In genomic region chr6:106156863-106157262, GRCh38 we compare ENCODE assay signal across 31 cellular contexts.
DNase-seq lines count a peak whose midpoint lies in the region; ATAC-seq, FAIRE-seq and TF ChIP-seq lines count a peak whose summit lies in the region.
"Had no signal": no experiment of that assay in that cellular context is flagged by ENCODE, and none has a peak within 500 bp of the region (broad histone marks: within the 10 kb centered on the region; RNA-seq: fewer than 3 reads in every experiment).

No MANE protein-coding gene starts in this region.

- H3K27me3 ChIP-seq in GM23338 (ENCODE audit: insufficient read depth) (no peaks in the 10 kb centered on the region), GM12878 (replicated peaks in 1 of 2; ENCODE audit: control insufficient read depth in 2 of 2, insufficient read depth in 2 of 2, low read length in 1 of 2) (no peaks in the 10 kb centered on the region)
- H3K27me3 ChIP-seq: adrenal gland, MG63, neutrophil, sigmoid colon had no signal

- SMC1A ChIA-PET in GM12878 (lab: Charles Lee; ENCODE audit: uncharacterized antibody, unreplicated experiment): interaction anchor here (0.6 to 18.2 kb wide), 6 partner anchors 8 to 914 kb away, joined by 3 to 217 read pairs (median 10); no protein-coding TSS in a partner anchor

- intact Hi-C loops in GM12878 (cut with micrococcal nuclease; ENCODE audit: unreplicated experiment): no loop called here

- no peak for TF ChIP-seq EP300 in GM12878 (IDR thresholded peaks at IDR 0.05; ENCODE audit: borderline replicate concordance in 1 of 2, control insufficient read depth in 1 of 2, low read depth in 2 of 2, low read length in 2 of 2)

- 0 out of 2 replicates have a peak, but pooled peaks cover 4% of the 10 kb centered on the region for H3K9me2 ChIP-seq in GM23338 (ENCODE audit: insufficient read depth)

- CTCF ChIA-PET in GM12878 (lab: Yijun Ruan, JAX): interaction anchor here (0.8 to 1.3 kb wide), 5 partner anchors 10 to 178 kb away, joined by 3 to 6 read pairs (median 3); no protein-coding TSS in a partner anchor

- H3K4me1 ChIP-seq in GM23338 (ENCODE audit: insufficient read depth): peaks cover 16% of the 10 kb centered on the region
- H3K4me1 ChIP-seq in GM12878 (ENCODE audit: control insufficient read depth, insufficient read depth, low read length): peaks cover 5% of the 10 kb centered on the region
- H3K4me1 ChIP-seq: adrenal gland had no signal

- H3K4me3 ChIP-seq in GM23338: no peak overlapping the region
- H3K4me3 ChIP-seq in GM12878: no peak overlapping the region
- H3K4me3 ChIP-seq: adrenal gland, MG63, PC-9, sigmoid colon had no signal

- H4K20me1 ChIP-seq in GM23338 (replicated peaks; ENCODE audit: insufficient read depth) (no peaks in the 10 kb centered on the region), GM12878 (ENCODE audit: control insufficient read depth, insufficient read depth) (no peaks in the 10 kb centered on the region)

- H3K27ac Mint-ChIP-seq in GM23338: no peak overlapping the region
- H3K27ac Mint-ChIP-seq: activated CD4-positive, alpha-beta memory T cell treated with anti-CD3 and anti-CD28 coated beads for 36 hours; T-helper 17 cell had no signal

- no peak overlapping the region for H3K9ac ChIP-seq in GM12878 (ENCODE audit: control insufficient read depth, insufficient read depth, low read length)

- TF ChIP-seq RAD21 in GM12878 (IDR thresholded peaks at IDR 0.05; ENCODE audit: insufficient read depth, low read depth, low read length): no peak

- H3K27me3 Mint-ChIP-seq in GM23338 (ENCODE audit: insufficient read depth, low read depth, poor library complexity): peaks cover 4% of the 10 kb centered on the region
- H3K27me3 Mint-ChIP-seq: activated CD4-positive, alpha-beta memory T cell treated with anti-CD3 and anti-CD28 coated beads for 36 hours; central memory CD8-positive, alpha-beta T cell had no signal

- no peaks in the 10 kb centered on the region; the same call in 2 of the 3 replicates for H3K9me3 ChIP-seq in GM12878 (replicated peaks; ENCODE audit: control insufficient read depth, insufficient read depth, low read length)
- H3K9me3 ChIP-seq: adrenal gland, MG63, neutrophil, sigmoid colon had no signal

- BruUV-seq in GM12878 (replicated peaks; lab: Mats Ljungman, UMichigan): no TSS peak

- H2AFZ ChIP-seq in GM23338: peak overlapping the region; percentile 14; the same call in 1 of the 2 replicates
- no peak overlapping the region for H2AFZ ChIP-seq in GM12878 (ENCODE audit: control insufficient read depth, low read depth, low read length)
- H2AFZ ChIP-seq: PC-9 had no signal

- ATAC-seq in GM23338 (no peak), GM12878 (peak; percentile 30), HG02884 (IDR thresholded peaks at IDR 0.05; ENCODE audit: unreplicated experiment) (no peak)
- ATAC-seq: left cardiac atrium, Right ventricle myocardium inferior, T-helper 17 cell had no signal

- no peak for DNase-seq in GM23338 (ENCODE audit: low spot score)
- DNase-seq in GM12878 (ENCODE audit: low read depth, low spot score): no peak
- peak; percentile 22 for DNase-seq in kidney tubule cell (ENCODE audit: low spot score)
- peak; percentile 54 for DNase-seq in renal cortical epithelial cell (ENCODE audit: low read depth)
- DNase-seq in GDM1 (lab: John Stamatoyannopoulos, UW): no peak
- DNase-seq in NCI-H82 (lab: John Stamatoyannopoulos, UW): no peak
- no peak for DNase-seq in activated CD4-positive, CD25-positive, alpha-beta regulatory T cell (lab: John Stamatoyannopoulos, UW)
- DNase-seq: activated CD4-positive, alpha-beta memory T cell treated with anti-CD3 and anti-CD28 coated beads for 36 hours; activated CD4-positive, alpha-beta T cell treated with anti-CD3 and anti-CD28 coated beads for 1 hour; activated naive CD4-positive, alpha-beta T cell; adrenal gland; DMS153; hippocampal formation; KG1; left cardiac atrium; mesenchymal stem cell; MG63; NCI-H1417; NCI-H2029 treated with DMSO at 0.1 percent for 48 hours; NCI-H524 treated with DMSO at 0.1 percent for 48 hours; PC-9; sigmoid colon; stimulated activated CD4-positive, alpha-beta T cell treated with anti-CD3 and anti-CD28 coated beads, Interleukin-4, amount 100 ng/mL, for 24 hours; T-helper 17 cell; trophoblast cell had no signal

- H3K4me2 ChIP-seq in GM23338 (no peak overlapping the region), GM12878 (ENCODE audit: control insufficient read depth, insufficient read depth) (no peak overlapping the region)
- H3K4me2 ChIP-seq: PC-9 had no signal

- TF ChIP-seq CTCF in GM23338 (conservative IDR thresholded peaks at IDR 0.05; ENCODE audit: low read depth in 2 of 2) (no peak), GM12878 (IDR thresholded peaks at IDR 0.05 in 2 of 3, conservative IDR thresholded peaks at IDR 0.05 in 1 of 3; ENCODE audit: control insufficient read depth in 2 of 3, extremely low read depth in 1 of 3, insufficient read depth in 1 of 3, low read depth in 3 of 3, low read length in 3 of 3) (no peak)

- POLR2A ChIA-PET in GM12878 (lab: Charles Lee): interaction anchor here (1.1 to 1.3 kb wide), 2 partner anchors 11 to 40 kb away, joined by 3 read pairs; no protein-coding TSS in a partner anchor

- H3K4me1 Mint-ChIP-seq in GM23338: peaks cover 12% of the 10 kb centered on the region

- no peak overlapping the region for H3K4me3 Mint-ChIP-seq in GM23338
- H3K4me3 Mint-ChIP-seq: activated CD4-positive, alpha-beta memory T cell treated with anti-CD3 and anti-CD28 coated beads for 36 hours; central memory CD8-positive, alpha-beta T cell; T-helper 17 cell had no signal

- RAD21 ChIA-PET in GM12878 (lab: Charles Lee; ENCODE audit: unreplicated experiment): interaction anchor here (1.3 to 1.9 kb wide), 3 partner anchors 9 to 25 kb away, joined by 4 to 6 read pairs (median 4); no protein-coding TSS in a partner anchor

- no peak for TF ChIP-seq POLR2A in GM12878 (IDR thresholded peaks at IDR 0.05; ENCODE audit: low read depth, low read length)

- H3K36me3 ChIP-seq in GM23338 (ENCODE audit: insufficient read depth) (no peaks in the 10 kb centered on the region), GM12878 (ENCODE audit: control insufficient read depth in 2 of 2, insufficient read depth in 2 of 2, low read length in 1 of 2) (no peaks in the 10 kb centered on the region)
- H3K36me3 ChIP-seq: adrenal gland, MG63, neutrophil, sigmoid colon had no signal

- no peak for FAIRE-seq in GM12878 (lab: Jason Lieb, UNC)
- FAIRE-seq: H54, HTR-8/SVneo had no signal

- H3K79me2 ChIP-seq in GM23338 (replicated peaks; ENCODE audit: insufficient read depth) (no peaks in the 10 kb centered on the region), GM12878 (ENCODE audit: control insufficient read depth, insufficient read depth, low read length) (no peaks in the 10 kb centered on the region)

- H3F3A ChIP-seq in GM23338 (replicated peaks; ENCODE audit: low read depth): no peaks in the 10 kb centered on the region

- no peaks in the 10 kb centered on the region for H3K9me3 Mint-ChIP-seq in GM23338
- H3K9me3 Mint-ChIP-seq: activated CD4-positive, alpha-beta memory T cell treated with anti-CD3 and anti-CD28 coated beads for 36 hours; central memory CD8-positive, alpha-beta T cell had no signal

- in situ Hi-C loops in GM12878 (cut with MboI): no loop called here

- no peaks in the 10 kb centered on the region for H3K36me3 Mint-ChIP-seq in GM23338 (ENCODE audit: low read depth)
- H3K36me3 Mint-ChIP-seq: activated CD4-positive, alpha-beta memory T cell treated with anti-CD3 and anti-CD28 coated beads for 36 hours had no signal

- WGBS in GM12878 (ENCODE audit: insufficient coverage, insufficient replicate concordance, low lambda C conversion rate, missing lambda C conversion rate): 87% methylated on average over 3 of the region's 3 CpGs

- H3K27ac ChIP-seq in GM23338 (ENCODE audit: low read depth) (no peak overlapping the region), GM12878 (ENCODE audit: control insufficient read depth, insufficient read depth) (no peak overlapping the region)
- H3K27ac ChIP-seq: adrenal gland, neutrophil, PC-9, sigmoid colon had no signal

TF ChIP-seq in GM23338, 12 proteins besides CTCF, POLR2A, EP300 and RAD21 (continues in another document):
- no peak for TF ChIP-seq EZH2phosphoT487 (IDR thresholded peaks at IDR 0.05; ENCODE audit: unreplicated experiment)
- no peak for TF ChIP-seq EZH2 (IDR thresholded peaks at IDR 0.05; ENCODE audit: low read depth, unreplicated experiment)
- no peak for TF ChIP-seq ZNF114 (CRISPR knock-in tag; IDR thresholded peaks at IDR 0.05)
- no peak for TF ChIP-seq ZNF331 (CRISPR knock-in tag; IDR thresholded peaks at IDR 0.05; ENCODE audit: low read depth)
- TF ChIP-seq ETS1 (IDR thresholded peaks at IDR 0.05): no peak

TF ChIP-seq in GM12878, 131 proteins besides CTCF, POLR2A, EP300 and RAD21:
- TF ChIP-seq SMAD1 (IDR thresholded peaks at IDR 0.05; ENCODE audit: low read depth, partially characterized antibody) (no peak), ASH2L (IDR thresholded peaks at IDR 0.05; ENCODE audit: borderline replicate concordance, low read depth) (no peak), KAT2A (conservative IDR thresholded peaks at IDR 0.05; ENCODE audit: control insufficient read depth, low read depth, low read length) (no peak), WRNIP1 (IDR thresholded peaks at IDR 0.05; ENCODE audit: borderline replicate concordance, low read depth, low read length) (no peak), RUNX3 (IDR thresholded peaks at IDR 0.05; ENCODE audit: low read length) (no peak), ZNF217 (IDR thresholded peaks at IDR 0.05) (no peak), MTA3 (IDR thresholded peaks at IDR 0.05; ENCODE audit: borderline replicate concordance, low read length) (no peak), KLF5 (IDR thresholded peaks at IDR 0.05; ENCODE audit: partially characterized antibody) (no peak)
TF ChIP-seq in GM12878: peak in this region for 0.

Comparison
In these comparisons a context has a peak if more than half of its experiments do, and no peak if none do; other contexts are left out.
1. DNase-seq: peak in kidney tubule cell (single experiment) and renal cortical epithelial cell (single experiment); none in GM23338 (single experiment), GM12878 (single experiment), GDM1 (single experiment), NCI-H82 (single experiment) and activated CD4-positive, CD25-positive, alpha-beta regulatory T cell (0 of 4).